ENCODE assay signal across 25 cellular contexts in genomic region chr16:49959552-49960277, GRCh38.
"Had no signal": no experiment of that assay in that cellular context is flagged by ENCODE, and none has a peak within 500 bp of the region (broad histone marks: within the 10 kb centered on the region; RNA-seq: fewer than 3 reads in every experiment).

No MANE protein-coding gene starts in this region.

- H3K4me3 Mint-ChIP-seq: activated B cell treated with CpG ODN at 0.5 μM for 24 hours; activated CD4-positive, alpha-beta T cell treated with anti-CD3 and anti-CD28 coated beads for 36 hours; activated naive CD4-positive, alpha-beta T cell treated with anti-CD3 and anti-CD28 coated beads for 36 hours; activated naive CD8-positive, alpha-beta T cell treated with anti-CD3 and anti-CD28 coated beads, Interleukin-2, amount 50 U/mL, for 24 hours; activated T-cell treated with anti-CD3 and anti-CD28 coated beads, Interleukin-2, amount 50 U/mL, for 72 hours; memory B cell; nephron; stimulated activated naive B cell treated with anti-CD40 and anti-IgM and Interleukin-4, amounts not matched to agents 10 μg/mL and 1 μg/mL and 100 μg/mL, for 72 hours; T-helper 1 cell treated with Interleukin-12 subunit alpha and Interleukin-12 subunit beta and Interleukin-4 antibody, amounts not matched to agents 30 μg/mL and 1 μg/mL, for 36 hours had no signal

- H3K27ac Mint-ChIP-seq: activated B cell treated with CpG ODN at 0.5 μM for 24 hours; activated CD4-positive, alpha-beta T cell treated with anti-CD3 and anti-CD28 coated beads for 36 hours; activated naive CD4-positive, alpha-beta T cell treated with anti-CD3 and anti-CD28 coated beads for 36 hours; activated naive CD8-positive, alpha-beta T cell treated with anti-CD3 and anti-CD28 coated beads, Interleukin-2, amount 50 U/mL, for 24 hours; activated T-cell treated with anti-CD3 and anti-CD28 coated beads, Interleukin-2, amount 50 U/mL, for 72 hours; memory B cell; stimulated activated naive B cell treated with anti-CD40 and anti-IgM and Interleukin-4, amounts not matched to agents 10 μg/mL and 1 μg/mL and 100 μg/mL, for 72 hours; T-helper 1 cell treated with Interleukin-12 subunit alpha and Interleukin-12 subunit beta and Interleukin-4 antibody, amounts not matched to agents 30 μg/mL and 1 μg/mL, for 36 hours had no signal

- DNase-seq: activated B cell treated with CpG ODN at 0.5 μM for 24 hours; activated CD4-positive, alpha-beta T cell treated with anti-CD3 and anti-CD28 coated beads for 36 hours; activated CD4-positive, alpha-beta T cell treated with anti-CD3 and anti-CD28 coated beads, Interleukin-2, amount 50 U/mL, for 48 hours; activated effector memory CD4-positive, alpha-beta T cell treated with Interleukin-2 at 50 U/mL for 16 hours; activated naive CD4-positive, alpha-beta T cell treated with anti-CD3 and anti-CD28 coated beads for 36 hours; activated naive CD8-positive, alpha-beta T cell treated with anti-CD3 and anti-CD28 coated beads, Interleukin-2, amount 50 U/mL, for 24 hours; activated T-cell treated with anti-CD3 and anti-CD28 coated beads, Interleukin-2, amount 50 U/mL, for 72 hours; anterior cingulate cortex; body of pancreas; cortex of kidney; heart right ventricle; kidney glomerular epithelial cell; left ventricle myocardium inferior; right lobe of liver; stimulated activated CD4-positive, alpha-beta T cell treated with anti-CD3 and anti-CD28 coated beads, Interleukin-2, amount 100 ng/mL, for 48 hours; stimulated activated CD8-positive, alpha-beta memory T cell treated with anti-CD3 and anti-CD28 coated beads, Interleukin-4, amount 100 ng/mL, for 48 hours; stimulated activated naive B cell treated with anti-CD40 and anti-IgM and Interleukin-4, amounts not matched to agents 10 μg/mL and 1 μg/mL and 100 μg/mL, for 72 hours; T1000 had no signal

- ATAC-seq: activated CD4-positive, alpha-beta T cell treated with anti-CD3 and anti-CD28 coated beads for 36 hours; activated naive CD8-positive, alpha-beta T cell treated with anti-CD3 and anti-CD28 coated beads, Interleukin-2, amount 50 U/mL, for 24 hours; activated T-cell treated with anti-CD3 and anti-CD28 coated beads, Interleukin-2, amount 50 U/mL, for 72 hours; body of pancreas; heart right ventricle; right lobe of liver; stimulated activated naive B cell treated with anti-CD40 and anti-IgM and Interleukin-4, amounts not matched to agents 10 μg/mL and 1 μg/mL and 100 μg/mL, for 72 hours had no signal

- H3K4me1 Mint-ChIP-seq: activated CD4-positive, alpha-beta T cell treated with anti-CD3 and anti-CD28 coated beads for 36 hours; activated naive CD8-positive, alpha-beta T cell treated with anti-CD3 and anti-CD28 coated beads, Interleukin-2, amount 50 U/mL, for 24 hours; memory B cell had no signal

- H3K27me3 ChIP-seq: body of pancreas, cardiac muscle cell, right lobe of liver had no signal

- H3K4me3 ChIP-seq: body of pancreas, cardiac muscle cell, heart right ventricle, left ventricle myocardium inferior, right lobe of liver, smooth muscle cell had no signal

- H3K4me2 ChIP-seq: smooth muscle cell had no signal

- H3K4me1 ChIP-seq: body of pancreas, left ventricle myocardium inferior, parathyroid adenoma, right lobe of liver had no signal

- H3K36me3 Mint-ChIP-seq: memory B cell; stimulated activated naive B cell treated with anti-CD40 and anti-IgM and Interleukin-4, amounts not matched to agents 10 μg/mL and 1 μg/mL and 100 μg/mL, for 72 hours had no signal

- H2AFZ ChIP-seq: parathyroid adenoma had no signal

- H3K9me3 ChIP-seq: body of pancreas, heart right ventricle, left ventricle myocardium inferior, right lobe of liver had no signal

- H3K27ac ChIP-seq: body of pancreas, epithelial cell of prostate, heart right ventricle, left ventricle myocardium inferior, parathyroid adenoma, right lobe of liver had no signal

- H3K36me3 ChIP-seq: cardiac muscle cell, heart right ventricle, left ventricle myocardium inferior, right lobe of liver had no signal

- H3K9me3 Mint-ChIP-seq: activated B cell treated with CpG ODN at 0.5 μM for 24 hours; activated naive CD4-positive, alpha-beta T cell treated with anti-CD3 and anti-CD28 coated beads for 36 hours; activated naive CD8-positive, alpha-beta T cell treated with anti-CD3 and anti-CD28 coated beads, Interleukin-2, amount 50 U/mL, for 24 hours; activated T-cell treated with anti-CD3 and anti-CD28 coated beads, Interleukin-2, amount 50 U/mL, for 72 hours; memory B cell; nephron; stimulated activated naive B cell treated with anti-CD40 and anti-IgM and Interleukin-4, amounts not matched to agents 10 μg/mL and 1 μg/mL and 100 μg/mL, for 72 hours; T-helper 1 cell treated with Interleukin-12 subunit alpha and Interleukin-12 subunit beta and Interleukin-4 antibody, amounts not matched to agents 30 μg/mL and 1 μg/mL, for 36 hours had no signal

- H3K79me2 ChIP-seq: parathyroid adenoma had no signal
